26 cellular contexts compared by ENCODE assay signal in genomic region chr4:129082302-129082701, GRCh38.
"Had no signal": no experiment of that assay in that cellular context is flagged by ENCODE, and none has a peak within 500 bp of the region (broad histone marks: within the 10 kb centered on the region; RNA-seq: fewer than 3 reads in every experiment).

No MANE protein-coding gene starts in this region.

- H3K27ac ChIP-seq: colonic mucosa, epithelial cell of prostate, esophagus squamous epithelium, gastrocnemius medialis, heart right ventricle, left lung, lower lobe of right lung had no signal

- FAIRE-seq: endometrium, islet of Langerhans, keratinocyte had no signal

- H3K9me3 ChIP-seq: colonic mucosa, esophagus squamous epithelium, gastrocnemius medialis, mucosa of descending colon had no signal

- DNase-seq: colonic mucosa; cortex of kidney; effector CD8-positive, alpha-beta T cell; effector memory CD8-positive, alpha-beta T cell; endodermal cell; erythroblast; esophagus squamous epithelium; foreskin fibroblast; foreskin melanocyte; gastrocnemius medialis; glutamatergic neuron; head of caudate nucleus; heart right ventricle; hippocampal formation; left cardiac atrium; left lung; left ventricle myocardium superior; lower lobe of right lung; mesenchymal stem cell; mucosa of descending colon; naive B cell had no signal

- H3K36me3 ChIP-seq: colonic mucosa had no signal

- ATAC-seq: effector memory CD8-positive, alpha-beta T cell; esophagus mucosa; gastrocnemius medialis; heart right ventricle; left cardiac atrium; left lung; left ventricle myocardium superior; lower lobe of right lung; mucosa of descending colon had no signal

- H3K27me3 ChIP-seq: colonic mucosa, esophagus squamous epithelium, gastrocnemius medialis, heart right ventricle, left lung had no signal

- H3K4me1 ChIP-seq: colonic mucosa, esophagus squamous epithelium, gastrocnemius medialis, heart right ventricle, left lung, lower lobe of right lung had no signal

- H3K4me3 ChIP-seq: colonic mucosa, esophagus squamous epithelium, gastrocnemius medialis, heart right ventricle, left lung, lower lobe of right lung, mucosa of descending colon had no signal
